1 cellular context compared by ENCODE assay signal in the genomic region with DNA sequence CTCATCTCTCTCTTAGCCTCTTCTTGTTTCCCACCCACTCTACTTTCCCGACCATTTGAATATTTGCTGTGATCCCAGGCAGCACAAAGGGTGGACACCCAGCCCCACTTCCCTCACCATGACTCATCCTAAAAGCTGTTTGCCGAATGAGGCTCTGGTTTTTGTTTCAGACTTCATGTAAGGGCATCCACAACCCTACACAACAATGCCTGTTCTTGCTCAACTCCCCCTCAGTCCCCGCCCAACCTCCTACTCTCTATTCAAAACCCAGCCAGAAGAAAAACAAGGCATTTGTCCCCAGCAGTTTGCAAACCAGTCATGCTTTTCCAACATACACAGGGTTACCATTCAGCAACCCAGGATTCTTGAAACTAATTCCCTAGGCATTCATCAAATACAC.
TF ChIP-seq lines count a peak whose summit lies in the region.

No MANE protein-coding gene starts in this region.

TF ChIP-seq in GM23338, 12 proteins besides CTCF, POLR2A, EP300 and RAD21 (continued from another document):
- TF ChIP-seq, protein P1, sequence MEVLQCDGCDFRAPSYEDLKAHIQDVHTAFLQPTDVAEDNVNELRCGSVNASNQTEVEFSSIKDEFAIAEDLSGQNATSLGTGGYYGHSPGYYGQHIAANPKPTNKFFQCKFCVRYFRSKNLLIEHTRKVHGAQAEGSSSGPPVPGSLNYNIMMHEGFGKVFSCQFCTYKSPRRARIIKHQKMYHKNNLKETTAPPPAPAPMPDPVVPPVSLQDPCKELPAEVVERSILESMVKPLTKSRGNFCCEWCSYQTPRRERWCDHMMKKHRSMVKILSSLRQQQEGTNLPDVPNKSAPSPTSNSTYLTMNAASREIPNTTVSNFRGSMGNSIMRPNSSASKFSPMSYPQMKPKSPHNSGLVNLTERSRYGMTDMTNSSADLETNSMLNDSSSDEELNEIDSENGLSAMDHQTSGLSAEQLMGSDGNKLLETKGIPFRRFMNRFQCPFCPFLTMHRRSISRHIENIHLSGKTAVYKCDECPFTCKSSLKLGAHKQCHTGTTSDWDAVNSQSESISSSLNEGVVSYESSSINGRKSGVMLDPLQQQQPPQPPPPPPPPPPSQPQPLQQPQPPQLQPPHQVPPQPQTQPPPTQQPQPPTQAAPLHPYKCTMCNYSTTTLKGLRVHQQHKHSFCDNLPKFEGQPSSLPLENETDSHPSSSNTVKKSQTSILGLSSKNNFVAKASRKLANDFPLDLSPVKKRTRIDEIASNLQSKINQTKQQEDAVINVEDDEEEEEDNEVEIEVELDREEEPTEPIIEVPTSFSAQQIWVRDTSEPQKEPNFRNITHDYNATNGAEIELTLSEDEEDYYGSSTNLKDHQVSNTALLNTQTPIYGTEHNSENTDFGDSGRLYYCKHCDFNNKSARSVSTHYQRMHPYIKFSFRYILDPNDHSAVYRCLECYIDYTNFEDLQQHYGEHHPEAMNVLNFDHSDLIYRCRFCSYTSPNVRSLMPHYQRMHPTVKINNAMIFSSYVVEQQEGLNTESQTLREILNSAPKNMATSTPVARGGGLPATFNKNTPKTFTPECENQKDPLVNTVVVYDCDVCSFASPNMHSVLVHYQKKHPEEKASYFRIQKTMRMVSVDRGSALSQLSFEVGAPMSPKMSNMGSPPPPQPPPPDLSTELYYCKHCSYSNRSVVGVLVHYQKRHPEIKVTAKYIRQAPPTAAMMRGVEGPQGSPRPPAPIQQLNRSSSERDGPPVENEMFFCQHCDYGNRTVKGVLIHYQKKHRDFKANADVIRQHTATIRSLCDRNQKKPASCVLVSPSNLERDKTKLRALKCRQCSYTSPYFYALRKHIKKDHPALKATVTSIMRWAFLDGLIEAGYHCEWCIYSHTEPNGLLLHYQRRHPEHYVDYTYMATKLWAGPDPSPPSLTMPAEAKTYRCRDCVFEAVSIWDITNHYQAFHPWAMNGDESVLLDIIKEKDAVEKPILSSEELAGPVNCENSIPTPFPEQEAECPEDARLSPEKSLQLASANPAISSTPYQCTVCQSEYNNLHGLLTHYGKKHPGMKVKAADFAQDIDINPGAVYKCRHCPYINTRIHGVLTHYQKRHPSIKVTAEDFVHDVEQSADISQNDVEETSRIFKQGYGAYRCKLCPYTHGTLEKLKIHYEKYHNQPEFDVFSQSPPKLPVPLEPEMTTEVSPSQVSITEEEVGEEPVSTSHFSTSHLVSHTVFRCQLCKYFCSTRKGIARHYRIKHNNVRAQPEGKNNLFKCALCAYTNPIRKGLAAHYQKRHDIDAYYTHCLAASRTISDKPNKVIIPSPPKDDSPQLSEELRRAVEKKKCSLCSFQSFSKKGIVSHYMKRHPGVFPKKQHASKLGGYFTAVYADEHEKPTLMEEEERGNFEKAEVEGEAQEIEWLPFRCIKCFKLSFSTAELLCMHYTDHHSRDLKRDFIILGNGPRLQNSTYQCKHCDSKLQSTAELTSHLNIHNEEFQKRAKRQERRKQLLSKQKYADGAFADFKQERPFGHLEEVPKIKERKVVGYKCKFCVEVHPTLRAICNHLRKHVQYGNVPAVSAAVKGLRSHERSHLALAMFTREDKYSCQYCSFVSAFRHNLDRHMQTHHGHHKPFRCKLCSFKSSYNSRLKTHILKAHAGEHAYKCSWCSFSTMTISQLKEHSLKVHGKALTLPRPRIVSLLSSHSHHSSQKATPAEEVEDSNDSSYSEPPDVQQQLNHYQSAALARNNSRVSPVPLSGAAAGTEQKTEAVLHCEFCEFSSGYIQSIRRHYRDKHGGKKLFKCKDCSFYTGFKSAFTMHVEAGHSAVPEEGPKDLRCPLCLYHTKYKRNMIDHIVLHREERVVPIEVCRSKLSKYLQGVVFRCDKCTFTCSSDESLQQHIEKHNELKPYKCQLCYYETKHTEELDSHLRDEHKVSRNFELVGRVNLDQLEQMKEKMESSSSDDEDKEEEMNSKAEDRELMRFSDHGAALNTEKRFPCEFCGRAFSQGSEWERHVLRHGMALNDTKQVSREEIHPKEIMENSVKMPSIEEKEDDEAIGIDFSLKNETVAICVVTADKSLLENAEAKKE (CRISPR knock-in tag; IDR thresholded peaks at IDR 0.05): no peak
- no peak for TF ChIP-seq NANOG (IDR thresholded peaks at IDR 0.05; ENCODE audit: borderline replicate concordance)
- no peak for TF ChIP-seq ZNF331 (CRISPR knock-in tag; IDR thresholded peaks at IDR 0.05; ENCODE audit: low read depth)
- no peak for TF ChIP-seq POLR2AphosphoS5 (IDR thresholded peaks at IDR 0.05; ENCODE audit: low read depth)
TF ChIP-seq in GM23338: peak in this region for 0.
